In genomic region chr19:55486971-55487883, GRCh38 we compare ENCODE assay signal across 8 cellular contexts. TPM values are rescaled to one million over a fixed set of nuclear protein-coding genes. Genes with fewer than 3 reads are reported as not detected.
DNase-seq lines count a peak whose midpoint lies in the region; ATAC-seq and TF ChIP-seq lines count a peak whose summit lies in the region.

No MANE protein-coding gene starts in this region.

- in situ Hi-C loops in KBM-7 (cut with MboI; ENCODE audit: low pct_unique_long_range_greater_than_20kb, low sequenced_read_pairs), result no loop called here

- H3K36me3 ChIP-seq in ovary (no peaks in the 10 kb centered on the region), vagina (no peaks in the 10 kb centered on the region)

- H3K27ac ChIP-seq in ovary, result peak overlapping the region; percentile 85 to 89
- peak overlapping the region; percentile 95 for H3K27ac ChIP-seq in vagina

- WGBS in ovary, 3 donors, result 10 to 28% (median 14%) methylated on average over 25 to 26 of the region's 26 CpGs

- DNase-seq in AG09309 (ENCODE audit: low read depth) (peak; percentile 93), KBM-7 (peak; percentile 57), fibroblast of mammary gland (ENCODE audit: low read depth) (peak; percentile 98), ovary (peak; percentile 87 to 93 (median 92)), vagina (ENCODE audit: extremely low spot score in 2 of 2) (peak in 1 of 2 donors; percentile 90), germinal center (ENCODE audit: low spot score) (no peak)
- peak; percentile 32 for DNase-seq in activated T-cell treated with anti-CD3 and anti-CD28 coated beads, Interleukin-2, amount 50 U/mL, for 1 hour

- ATAC-seq in GM19023 (IDR thresholded peaks at IDR 0.05; ENCODE audit: unreplicated experiment), result no peak

- intact Hi-C loops in ovary (cut with DNase I), result no loop called here
- intact Hi-C loops in vagina (cut with DNase I), result no loop called here

- H3K27me3 ChIP-seq in ovary, result no peaks in the 10 kb centered on the region
- H3K27me3 ChIP-seq in vagina, result no peaks in the 10 kb centered on the region

- H3K4me1 ChIP-seq in ovary (ENCODE audit: insufficient read depth) (peaks cover 28% of the 10 kb centered on the region), vagina (peaks cover 80% of the 10 kb centered on the region)

- TF ChIP-seq POLR2A in ovary (IDR thresholded peaks at IDR 0.05) (peak; percentile 45), vagina (IDR thresholded peaks at IDR 0.05) (no peak)

- no peak for TF ChIP-seq CTCF in AG09309 (IDR thresholded peaks at IDR 0.05; ENCODE audit: control insufficient read depth, insufficient read depth, low read depth, low read length, missing control alignments)
- no peak for TF ChIP-seq CTCF in fibroblast of mammary gland (conservative IDR thresholded peaks at IDR 0.05; ENCODE audit: control insufficient read depth, insufficient read depth, low read depth, low read length)
- TF ChIP-seq CTCF in ovary (IDR thresholded peaks at IDR 0.05), result no peak
- no peak for TF ChIP-seq CTCF in vagina (IDR thresholded peaks at IDR 0.05)

- TF ChIP-seq EP300 in ovary (IDR thresholded peaks at IDR 0.05), result no peak

- H3K9me3 ChIP-seq in ovary (no peaks in the 10 kb centered on the region), vagina (no peaks in the 10 kb centered on the region)

- H3K4me3 ChIP-seq in AG09309 (ENCODE audit: control insufficient read depth, low read depth, low read length) (peak overlapping the region; percentile 21), fibroblast of mammary gland (ENCODE audit: control insufficient read depth, low read depth, low read length) (peak overlapping the region; percentile 26), ovary (peak overlapping the region; percentile 5), vagina (peak overlapping the region; percentile 30 to 64)

RNA-seq across cellular contexts. Expression of gene SSC5D, which starts 1.0 kb away (rescaled TPM):
- 10 to 100 TPM in 6 of 7 donors, 1 to 10 TPM in 1; 5.7 to 29.7 (median 21.1) TPM for total RNA-seq in ovary
- 10 to 100 TPM; 10.1 to 11.4 TPM for polyA plus RNA-seq in ovary
- total RNA-seq in vagina, result 13.5 TPM

RNA-seq across cellular contexts. Expression of gene NAT14, which starts 2.2 kb away (rescaled TPM):
- total RNA-seq in ovary (10 to 100 TPM in 6 of 7 donors, 1 to 10 TPM in 1; 9.2 to 40.4 (median 35.8) TPM), vagina (14.2 TPM)
- polyA plus RNA-seq in ovary, result 10 to 100 TPM in 1 of 2 donors, 1 to 10 TPM in 1; 3.2 to 23.5 TPM

RNA-seq across cellular contexts. Expression of gene ZNF628, which starts 10.8 kb away (rescaled TPM):
- total RNA-seq in ovary (10 to 100 TPM in 2 of 7 donors, 1 to 10 TPM in 5; 3.8 to 18.4 (median 8.7) TPM), vagina (2.7 TPM)
- polyA plus RNA-seq in ovary, result 1 to 10 TPM in 1 of 2 donors, not detected in 1; 8.7 TPM

RNA-seq across cellular contexts. Expression of gene C19orf85, which starts 22.7 kb away (rescaled TPM):
- not detected for total RNA-seq in ovary
- polyA plus RNA-seq in ovary, result not detected
- total RNA-seq in vagina, result not detected

RNA-seq across cellular contexts. Expression of gene ISOC2, which starts 25.8 kb away (rescaled TPM):
- total RNA-seq in ovary (10 to 100 TPM; 21.8 to 39.2 (median 31.7) TPM), vagina (61.4 TPM)
- 10 to 100 TPM in 1 of 2 donors, 1 to 10 TPM in 1; 1.4 to 39.4 TPM for polyA plus RNA-seq in ovary
